In the genomic region with DNA sequence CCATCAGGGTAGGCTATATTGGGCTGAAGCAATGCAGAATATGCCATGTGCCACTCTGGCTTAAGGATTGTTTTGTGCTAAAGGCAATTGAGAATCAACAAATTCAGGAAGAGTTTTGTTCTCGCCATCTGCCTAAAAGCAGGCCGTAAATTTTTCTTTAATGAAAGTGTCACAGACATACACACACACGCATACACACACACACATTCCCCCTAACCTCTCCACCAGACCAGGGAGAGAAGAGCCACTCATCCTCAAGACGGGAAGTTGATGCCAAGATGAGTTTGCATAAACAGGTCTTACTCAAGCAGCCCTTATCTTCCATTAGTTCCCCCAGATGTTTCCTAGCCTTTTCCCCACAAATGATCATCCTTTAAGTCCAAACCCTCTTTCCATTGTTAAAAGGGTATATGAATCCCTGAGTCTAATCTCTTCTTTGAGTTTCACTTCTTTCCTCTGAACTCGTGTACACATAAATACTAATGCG, we compare ENCODE assay signal across 1 cellular context.
TF ChIP-seq lines count a peak whose summit lies in the region.

No MANE protein-coding gene starts in this region.

TF ChIP-seq in K562, 482 proteins besides CTCF, POLR2A, EP300 and RAD21 (continued from another document and continues in another):
- TF ChIP-seq, protein P1, sequence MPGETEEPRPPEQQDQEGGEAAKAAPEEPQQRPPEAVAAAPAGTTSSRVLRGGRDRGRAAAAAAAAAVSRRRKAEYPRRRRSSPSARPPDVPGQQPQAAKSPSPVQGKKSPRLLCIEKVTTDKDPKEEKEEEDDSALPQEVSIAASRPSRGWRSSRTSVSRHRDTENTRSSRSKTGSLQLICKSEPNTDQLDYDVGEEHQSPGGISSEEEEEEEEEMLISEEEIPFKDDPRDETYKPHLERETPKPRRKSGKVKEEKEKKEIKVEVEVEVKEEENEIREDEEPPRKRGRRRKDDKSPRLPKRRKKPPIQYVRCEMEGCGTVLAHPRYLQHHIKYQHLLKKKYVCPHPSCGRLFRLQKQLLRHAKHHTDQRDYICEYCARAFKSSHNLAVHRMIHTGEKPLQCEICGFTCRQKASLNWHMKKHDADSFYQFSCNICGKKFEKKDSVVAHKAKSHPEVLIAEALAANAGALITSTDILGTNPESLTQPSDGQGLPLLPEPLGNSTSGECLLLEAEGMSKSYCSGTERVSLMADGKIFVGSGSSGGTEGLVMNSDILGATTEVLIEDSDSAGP (CRISPR knock-in tag; IDR thresholded peaks at IDR 0.05) = no peak
- TF ChIP-seq FOS (IDR thresholded peaks at IDR 0.05; ENCODE audit: extremely low read depth, insufficient read length) (no peak), POLR2H (tag; IDR thresholded peaks at IDR 0.05; ENCODE audit: low read depth) (no peak; the same call in 1 of the 2 replicates), PTBP1 (IDR thresholded peaks at IDR 0.05; ENCODE audit: low read depth, low read length) (no peak), MEF2D (tag; conservative IDR thresholded peaks at IDR 0.05; ENCODE audit: low read depth) (no peak), ZNF253 (CRISPR knock-in tag; conservative IDR thresholded peaks at IDR 0.05) (no peak), ZNF311 (CRISPR knock-in tag; IDR thresholded peaks at IDR 0.05) (no peak), BACH1 (tag; IDR thresholded peaks at IDR 0.05) (no peak), SIN3A (IDR thresholded peaks at IDR 0.05; ENCODE audit: borderline replicate concordance in 2 of 2, control insufficient read depth in 1 of 2, low read depth in 2 of 2, low read length in 2 of 2) (no peak), ERF (CRISPR knock-in tag; IDR thresholded peaks at IDR 0.05) (no peak), TFAM (CRISPR knock-in tag; conservative IDR thresholded peaks at IDR 0.05) (no peak), MTA2 (IDR thresholded peaks at IDR 0.05; ENCODE audit: low read depth) (peak; percentile 72), NFYB (IDR thresholded peaks at IDR 0.05; ENCODE audit: extremely low read depth, insufficient read length) (no peak), CREM (IDR thresholded peaks at IDR 0.05; ENCODE audit: low read depth) (0 out of 2 replicates have a peak, but pooled peaks have one; percentile 6), ZNF384 (IDR thresholded peaks at IDR 0.05; ENCODE audit: low read depth, low read length) (no peak), RBM34 (IDR thresholded peaks at IDR 0.05; ENCODE audit: borderline replicate concordance, insufficient read depth, low read length) (no peak), CTBP1 (IDR thresholded peaks at IDR 0.05; ENCODE audit: borderline replicate concordance) (peak; percentile 67), ZNF121 (CRISPR knock-in tag; conservative IDR thresholded peaks at IDR 0.05) (no peak), CEBPB (tag; IDR thresholded peaks at IDR 0.05) (peak; percentile 91), SNRNP70 (optimal IDR thresholded peaks at IDR 0.05; ENCODE audit: low read depth, low read length) (no peak), ZNF583 (CRISPR knock-in tag; IDR thresholded peaks at IDR 0.05) (0 out of 2 replicates have a peak, but pooled peaks have one; percentile 14), FOXK1 (CRISPR knock-in tag; IDR thresholded peaks at IDR 0.05; ENCODE audit: borderline replicate concordance) (peak; percentile 89), SLC30A9 (CRISPR knock-in tag; IDR thresholded peaks at IDR 0.05) (no peak), PHB2 (IDR thresholded peaks at IDR 0.05; ENCODE audit: low read depth) (no peak), BMI1 (IDR thresholded peaks at IDR 0.05; ENCODE audit: low read length) (no peak), ZNF507 (tag; conservative IDR thresholded peaks at IDR 0.05) (no peak), CHD1 (IDR thresholded peaks at IDR 0.05; ENCODE audit: low read length) (no peak), CBX1 (IDR thresholded peaks at IDR 0.05; ENCODE audit: low read depth) (no peak), ZNF316 (IDR thresholded peaks at IDR 0.05) (peak; percentile 95), BHLHE40 (IDR thresholded peaks at IDR 0.05; ENCODE audit: low read length) (no peak), NFXL1 (CRISPR knock-in tag; IDR thresholded peaks at IDR 0.05) (no peak), KLF1 (tag; IDR thresholded peaks at IDR 0.05) (no peak), HNRNPLL (IDR thresholded peaks at IDR 0.05; ENCODE audit: low read depth, low read length, poor library complexity, severe bottlenecking) (no peak), TCF7L2 (IDR thresholded peaks at IDR 0.05; ENCODE audit: low read depth, low read length) (no peak), POLR2AphosphoS2 (IDR thresholded peaks at IDR 0.05; ENCODE audit: low read length) (no peak), POLR2B (IDR thresholded peaks at IDR 0.05; ENCODE audit: low read depth, partially characterized antibody) (no peak), ZNF436 (CRISPR knock-in tag; IDR thresholded peaks at IDR 0.05) (no peak), TSC22D4 (tag; IDR thresholded peaks at IDR 0.05) (no peak), TCFL5 (CRISPR knock-in tag; conservative IDR thresholded peaks at IDR 0.05) (no peak), ZKSCAN8 (CRISPR knock-in tag; IDR thresholded peaks at IDR 0.05) (no peak), KAT8 (IDR thresholded peaks at IDR 0.05; ENCODE audit: low read depth) (no peak), SRSF1 (IDR thresholded peaks at IDR 0.05; ENCODE audit: low read depth, low read length) (no peak), ZNF197 (CRISPR knock-in tag; IDR thresholded peaks at IDR 0.05; ENCODE audit: low read depth) (no peak), CBFA2T3 (IDR thresholded peaks at IDR 0.05) (peak; percentile 86)
- TF ChIP-seq, protein P2, sequence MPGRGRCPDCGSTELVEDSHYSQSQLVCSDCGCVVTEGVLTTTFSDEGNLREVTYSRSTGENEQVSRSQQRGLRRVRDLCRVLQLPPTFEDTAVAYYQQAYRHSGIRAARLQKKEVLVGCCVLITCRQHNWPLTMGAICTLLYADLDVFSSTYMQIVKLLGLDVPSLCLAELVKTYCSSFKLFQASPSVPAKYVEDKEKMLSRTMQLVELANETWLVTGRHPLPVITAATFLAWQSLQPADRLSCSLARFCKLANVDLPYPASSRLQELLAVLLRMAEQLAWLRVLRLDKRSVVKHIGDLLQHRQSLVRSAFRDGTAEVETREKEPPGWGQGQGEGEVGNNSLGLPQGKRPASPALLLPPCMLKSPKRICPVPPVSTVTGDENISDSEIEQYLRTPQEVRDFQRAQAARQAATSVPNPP (IDR thresholded peaks at IDR 0.05; ENCODE audit: borderline replicate concordance, insufficient read depth, insufficient read length) = no peak
- TF ChIP-seq, protein P3, sequence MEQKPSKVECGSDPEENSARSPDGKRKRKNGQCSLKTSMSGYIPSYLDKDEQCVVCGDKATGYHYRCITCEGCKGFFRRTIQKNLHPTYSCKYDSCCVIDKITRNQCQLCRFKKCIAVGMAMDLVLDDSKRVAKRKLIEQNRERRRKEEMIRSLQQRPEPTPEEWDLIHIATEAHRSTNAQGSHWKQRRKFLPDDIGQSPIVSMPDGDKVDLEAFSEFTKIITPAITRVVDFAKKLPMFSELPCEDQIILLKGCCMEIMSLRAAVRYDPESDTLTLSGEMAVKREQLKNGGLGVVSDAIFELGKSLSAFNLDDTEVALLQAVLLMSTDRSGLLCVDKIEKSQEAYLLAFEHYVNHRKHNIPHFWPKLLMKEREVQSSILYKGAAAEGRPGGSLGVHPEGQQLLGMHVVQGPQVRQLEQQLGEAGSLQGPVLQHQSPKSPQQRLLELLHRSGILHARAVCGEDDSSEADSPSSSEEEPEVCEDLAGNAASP (IDR thresholded peaks at IDR 0.05) = no peak
- TF ChIP-seq, protein P4, sequence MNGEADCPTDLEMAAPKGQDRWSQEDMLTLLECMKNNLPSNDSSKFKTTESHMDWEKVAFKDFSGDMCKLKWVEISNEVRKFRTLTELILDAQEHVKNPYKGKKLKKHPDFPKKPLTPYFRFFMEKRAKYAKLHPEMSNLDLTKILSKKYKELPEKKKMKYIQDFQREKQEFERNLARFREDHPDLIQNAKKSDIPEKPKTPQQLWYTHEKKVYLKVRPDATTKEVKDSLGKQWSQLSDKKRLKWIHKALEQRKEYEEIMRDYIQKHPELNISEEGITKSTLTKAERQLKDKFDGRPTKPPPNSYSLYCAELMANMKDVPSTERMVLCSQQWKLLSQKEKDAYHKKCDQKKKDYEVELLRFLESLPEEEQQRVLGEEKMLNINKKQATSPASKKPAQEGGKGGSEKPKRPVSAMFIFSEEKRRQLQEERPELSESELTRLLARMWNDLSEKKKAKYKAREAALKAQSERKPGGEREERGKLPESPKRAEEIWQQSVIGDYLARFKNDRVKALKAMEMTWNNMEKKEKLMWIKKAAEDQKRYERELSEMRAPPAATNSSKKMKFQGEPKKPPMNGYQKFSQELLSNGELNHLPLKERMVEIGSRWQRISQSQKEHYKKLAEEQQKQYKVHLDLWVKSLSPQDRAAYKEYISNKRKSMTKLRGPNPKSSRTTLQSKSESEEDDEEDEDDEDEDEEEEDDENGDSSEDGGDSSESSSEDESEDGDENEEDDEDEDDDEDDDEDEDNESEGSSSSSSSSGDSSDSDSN (IDR thresholded peaks at IDR 0.05; ENCODE audit: borderline replicate concordance in 1 of 2, low read depth in 2 of 2, low read length in 2 of 2) = no peak
- TF ChIP-seq, protein P5, sequence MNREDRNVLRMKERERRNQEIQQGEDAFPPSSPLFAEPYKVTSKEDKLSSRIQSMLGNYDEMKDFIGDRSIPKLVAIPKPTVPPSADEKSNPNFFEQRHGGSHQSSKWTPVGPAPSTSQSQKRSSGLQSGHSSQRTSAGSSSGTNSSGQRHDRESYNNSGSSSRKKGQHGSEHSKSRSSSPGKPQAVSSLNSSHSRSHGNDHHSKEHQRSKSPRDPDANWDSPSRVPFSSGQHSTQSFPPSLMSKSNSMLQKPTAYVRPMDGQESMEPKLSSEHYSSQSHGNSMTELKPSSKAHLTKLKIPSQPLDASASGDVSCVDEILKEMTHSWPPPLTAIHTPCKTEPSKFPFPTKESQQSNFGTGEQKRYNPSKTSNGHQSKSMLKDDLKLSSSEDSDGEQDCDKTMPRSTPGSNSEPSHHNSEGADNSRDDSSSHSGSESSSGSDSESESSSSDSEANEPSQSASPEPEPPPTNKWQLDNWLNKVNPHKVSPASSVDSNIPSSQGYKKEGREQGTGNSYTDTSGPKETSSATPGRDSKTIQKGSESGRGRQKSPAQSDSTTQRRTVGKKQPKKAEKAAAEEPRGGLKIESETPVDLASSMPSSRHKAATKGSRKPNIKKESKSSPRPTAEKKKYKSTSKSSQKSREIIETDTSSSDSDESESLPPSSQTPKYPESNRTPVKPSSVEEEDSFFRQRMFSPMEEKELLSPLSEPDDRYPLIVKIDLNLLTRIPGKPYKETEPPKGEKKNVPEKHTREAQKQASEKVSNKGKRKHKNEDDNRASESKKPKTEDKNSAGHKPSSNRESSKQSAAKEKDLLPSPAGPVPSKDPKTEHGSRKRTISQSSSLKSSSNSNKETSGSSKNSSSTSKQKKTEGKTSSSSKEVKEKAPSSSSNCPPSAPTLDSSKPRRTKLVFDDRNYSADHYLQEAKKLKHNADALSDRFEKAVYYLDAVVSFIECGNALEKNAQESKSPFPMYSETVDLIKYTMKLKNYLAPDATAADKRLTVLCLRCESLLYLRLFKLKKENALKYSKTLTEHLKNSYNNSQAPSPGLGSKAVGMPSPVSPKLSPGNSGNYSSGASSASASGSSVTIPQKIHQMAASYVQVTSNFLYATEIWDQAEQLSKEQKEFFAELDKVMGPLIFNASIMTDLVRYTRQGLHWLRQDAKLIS (CRISPR knock-in tag; IDR thresholded peaks at IDR 0.05) = no peak
- TF ChIP-seq, protein P6, sequence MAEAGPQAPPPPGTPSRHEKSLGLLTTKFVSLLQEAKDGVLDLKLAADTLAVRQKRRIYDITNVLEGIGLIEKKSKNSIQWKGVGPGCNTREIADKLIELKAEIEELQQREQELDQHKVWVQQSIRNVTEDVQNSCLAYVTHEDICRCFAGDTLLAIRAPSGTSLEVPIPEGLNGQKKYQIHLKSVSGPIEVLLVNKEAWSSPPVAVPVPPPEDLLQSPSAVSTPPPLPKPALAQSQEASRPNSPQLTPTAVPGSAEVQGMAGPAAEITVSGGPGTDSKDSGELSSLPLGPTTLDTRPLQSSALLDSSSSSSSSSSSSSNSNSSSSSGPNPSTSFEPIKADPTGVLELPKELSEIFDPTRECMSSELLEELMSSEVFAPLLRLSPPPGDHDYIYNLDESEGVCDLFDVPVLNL (CRISPR knock-in tag; IDR thresholded peaks at IDR 0.05; ENCODE audit: low read depth) = no peak
- TF ChIP-seq, protein P7, sequence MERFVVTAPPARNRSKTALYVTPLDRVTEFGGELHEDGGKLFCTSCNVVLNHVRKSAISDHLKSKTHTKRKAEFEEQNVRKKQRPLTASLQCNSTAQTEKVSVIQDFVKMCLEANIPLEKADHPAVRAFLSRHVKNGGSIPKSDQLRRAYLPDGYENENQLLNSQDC (CRISPR knock-in tag; IDR thresholded peaks at IDR 0.05) = no peak
